In genomic region chr3:30059240-30059639, GRCh38 we compare ENCODE assay signal across 26 cellular contexts.
"Had no signal": no experiment of that assay in that cellular context is flagged by ENCODE, and none has a peak within 500 bp of the region (broad histone marks: within the 10 kb centered on the region; RNA-seq: fewer than 3 reads in every experiment).

No MANE protein-coding gene starts in this region.

- H3K27ac Mint-ChIP-seq: activated CD4-positive, alpha-beta memory T cell treated with anti-CD3 and anti-CD28 coated beads for 36 hours; activated CD4-positive, alpha-beta T cell treated with anti-CD3 and anti-CD28 coated beads, Interleukin-2, amount 10 ng/mL, durations not matched to agents 24 days and 14 days; activated T-cell treated with anti-CD3 and anti-CD28 coated beads, Interleukin-2, amount 50 U/mL, for 24 hours; nephron; progenitor cell of endocrine pancreas; T-helper 17 cell had no signal

- ATAC-seq: left lung; lower lobe of right lung; right lobe of liver; stimulated activated naive CD8-positive, alpha-beta T cell treated with anti-CD3 and anti-CD28 coated beads, Interleukin-15, Interleukin-2, amounts not matched to agents 100 U/mL and 50 U/mL, for 24 hours; T-helper 17 cell had no signal

- H3K4me3 Mint-ChIP-seq: activated CD4-positive, alpha-beta memory T cell treated with anti-CD3 and anti-CD28 coated beads for 36 hours; activated CD4-positive, alpha-beta T cell treated with anti-CD3 and anti-CD28 coated beads, Interleukin-2, amount 10 ng/mL, durations not matched to agents 24 days and 14 days; activated T-cell treated with anti-CD3 and anti-CD28 coated beads, Interleukin-2, amount 50 U/mL, for 24 hours; nephron; T-helper 17 cell had no signal

- H3K27ac ChIP-seq: breast epithelium, hepatocyte, left lung, lower lobe of right lung, neutrophil, right lobe of liver, testis, transverse colon, WERI-Rb-1 had no signal

- H3K9me3 Mint-ChIP-seq: activated CD4-positive, alpha-beta memory T cell treated with anti-CD3 and anti-CD28 coated beads for 36 hours had no signal

- H3K36me3 Mint-ChIP-seq: activated CD4-positive, alpha-beta memory T cell treated with anti-CD3 and anti-CD28 coated beads for 36 hours had no signal

- H3K27me3 Mint-ChIP-seq: activated T-cell treated with anti-CD3 and anti-CD28 coated beads, Interleukin-2, amount 50 U/mL, for 24 hours; progenitor cell of endocrine pancreas had no signal

- H3K27me3 ChIP-seq: breast epithelium, hepatocyte, left lung, neutrophil, right lobe of liver, testis, transverse colon had no signal

- DNase-seq: activated CD4-positive, alpha-beta memory T cell treated with anti-CD3 and anti-CD28 coated beads for 36 hours; activated CD4-positive, alpha-beta T cell treated with anti-CD3 and anti-CD28 coated beads, Interleukin-2, amount 10 ng/mL, durations not matched to agents 24 days and 14 days; activated CD4-positive, CD25-positive, alpha-beta regulatory T cell treated with anti-CD3 and anti-CD28 coated beads, Interleukin-2, amount 50 U/mL, for 72 hours; activated CD8-positive, alpha-beta memory T cell treated with anti-CD3 and anti-CD28 coated beads, Interleukin-2, amount 50 U/mL, for 48 hours; activated gamma-delta T cell treated with Interleukin-2 at 50 U/mL for 16 hours; activated naive CD4-positive, alpha-beta T cell treated with anti-CD3 and anti-CD28 coated beads, Interleukin-2, amount 50 U/mL, for 16 hours; activated T-cell treated with anti-CD3 and anti-CD28 coated beads, Interleukin-2, amount 50 U/mL, for 24 hours; amniotic stem cell; dermis blood vessel endothelial cell; effector CD4-positive, alpha-beta T cell; left lung; lower lobe of right lung; right lobe of liver; stimulated activated CD4-positive, alpha-beta T cell treated with anti-CD3 and anti-CD28 coated beads, Interleukin-2, amount 100 ng/mL, for 48 hours; stimulated activated naive CD8-positive, alpha-beta T cell treated with anti-CD3 and anti-CD28 coated beads, Interleukin-15, Interleukin-2, amounts not matched to agents 100 U/mL and 50 U/mL, for 24 hours; SW 1271; T-helper 17 cell; T1000; testis; transverse colon; WERI-Rb-1 had no signal

- H3K36me3 ChIP-seq: breast epithelium, left lung, lower lobe of right lung, neutrophil, right lobe of liver, transverse colon, WERI-Rb-1 had no signal

- H3K4me1 Mint-ChIP-seq: activated CD4-positive, alpha-beta T cell treated with anti-CD3 and anti-CD28 coated beads, Interleukin-2, amount 10 ng/mL, durations not matched to agents 24 days and 14 days; nephron; T-helper 17 cell had no signal

- H3K4me3 ChIP-seq: breast epithelium, hepatocyte, left lung, lower lobe of right lung, right lobe of liver, testis, transverse colon had no signal
